In the genomic region with DNA sequence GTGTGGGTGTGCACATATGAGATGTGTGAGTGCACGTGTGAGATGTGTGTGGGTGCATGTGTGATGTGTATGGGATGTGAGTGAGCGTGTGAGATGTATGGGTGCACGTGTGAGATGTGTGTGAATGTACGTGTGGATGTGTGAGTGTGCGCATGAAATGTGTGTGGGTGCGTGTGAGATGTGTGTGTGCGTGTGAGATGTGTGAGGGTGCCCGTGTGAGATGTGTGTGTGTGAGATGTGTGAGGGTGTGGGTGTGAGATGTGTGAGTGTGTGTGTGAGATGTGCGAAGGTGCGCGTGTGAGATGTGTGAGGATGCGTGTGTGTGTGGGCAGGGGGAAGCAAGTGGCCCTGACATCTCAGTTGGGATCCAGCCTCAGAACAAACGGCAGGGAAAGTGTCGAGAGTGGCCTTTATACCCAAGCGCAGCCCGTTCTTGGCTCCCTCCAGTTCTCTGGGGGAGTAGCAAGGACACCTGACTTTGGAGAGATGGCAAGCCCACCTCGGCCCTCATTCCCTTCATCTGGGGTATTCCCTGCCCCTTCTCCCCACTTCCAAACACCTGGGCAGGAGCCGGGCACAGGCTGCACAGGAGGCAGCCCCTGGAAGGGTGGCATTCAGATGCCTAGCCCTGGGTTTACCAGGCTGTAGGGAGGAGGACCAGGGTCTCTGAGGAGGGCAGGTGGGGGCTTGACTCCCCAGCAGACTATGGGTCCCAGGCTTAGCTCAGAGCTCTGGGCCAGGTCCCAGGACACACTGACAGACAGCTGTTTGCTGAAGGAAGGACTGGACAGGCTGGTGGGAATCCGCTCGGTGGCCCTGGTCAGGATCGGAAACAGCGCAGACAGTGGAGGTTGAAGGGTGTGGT, we compare ENCODE assay signal across 12 cellular contexts. TPM values are rescaled to one million over a fixed set of nuclear protein-coding genes. Genes with fewer than 3 reads are reported as not detected.
DNase-seq lines count a peak whose midpoint lies in the region; ATAC-seq and TF ChIP-seq lines count a peak whose summit lies in the region.
"Had no signal": no experiment of that assay in that cellular context is flagged by ENCODE, and none has a peak within 500 bp of the region (broad histone marks: within the 10 kb centered on the region; RNA-seq: fewer than 3 reads in every experiment).

No MANE protein-coding gene starts in this region.

- H3K27ac ChIP-seq in SJCRH30 = no peak overlapping the region

- peaks cover 36% of the 10 kb centered on the region for H3K4me1 ChIP-seq in SJCRH30

- no peak for TF ChIP-seq CTCF in natural killer cell (IDR thresholded peaks at IDR 0.05)

- no peaks in the 10 kb centered on the region for H3K27me3 Mint-ChIP-seq in natural killer cell (ENCODE audit: low read depth in 2 of 2)
- no peaks in the 10 kb centered on the region for H3K27me3 Mint-ChIP-seq in natural killer cell treated with Interleukin-12 subunit alpha and Interleukin-12 subunit beta and Interleukin-15 and Interleukin-18, amount 100 ng/mL, for 72 hours

- DNase-seq in natural killer cell = peak; percentile 6
- no peak for DNase-seq in natural killer cell treated with Interleukin-12 subunit alpha and Interleukin-12 subunit beta and Interleukin-15 and Interleukin-18, amount 100 ng/mL, for 72 hours (ENCODE audit: low spot score)
- peak; percentile 46 for DNase-seq in islet precursor cell
- DNase-seq in sciatic nerve (ENCODE audit: low spot score) = peak; percentile 55
- no peak for DNase-seq in KG1 (lab: John Stamatoyannopoulos, UW)
- DNase-seq in SJCRH30 = no peak
- DNase-seq in iPS-NIHi11 (ENCODE audit: low spot score) = no peak
- DNase-seq: activated CD4-positive, alpha-beta T cell treated with anti-CD3 and anti-CD28 coated beads, Interleukin-2, amount 10 ng/mL, durations not matched to agents 24 days and 14 days; activated naive CD4-positive, alpha-beta T cell treated with anti-CD3 and anti-CD28 coated beads for 36 hours; naive thymus-derived CD8-positive, alpha-beta T cell; NCI-H2081 treated with DMSO at 0.1 percent for 48 hours had no signal

- no peaks in the 10 kb centered on the region for H3K9me3 Mint-ChIP-seq in natural killer cell
- no peaks in the 10 kb centered on the region for H3K9me3 Mint-ChIP-seq in natural killer cell treated with Interleukin-12 subunit alpha and Interleukin-12 subunit beta and Interleukin-15 and Interleukin-18, amount 100 ng/mL, for 72 hours
- H3K9me3 Mint-ChIP-seq: activated CD4-positive, alpha-beta T cell treated with anti-CD3 and anti-CD28 coated beads, Interleukin-2, amount 10 ng/mL, durations not matched to agents 24 days and 14 days; activated naive CD4-positive, alpha-beta T cell treated with anti-CD3 and anti-CD28 coated beads for 36 hours; naive thymus-derived CD8-positive, alpha-beta T cell had no signal

- H3K27me3 ChIP-seq in SJCRH30 = no peaks in the 10 kb centered on the region

- H3K27ac Mint-ChIP-seq in natural killer cell = no peak overlapping the region
- H3K27ac Mint-ChIP-seq in natural killer cell treated with Interleukin-12 subunit alpha and Interleukin-12 subunit beta and Interleukin-15 and Interleukin-18, amount 100 ng/mL, for 72 hours = no peak overlapping the region
- H3K27ac Mint-ChIP-seq: activated CD4-positive, alpha-beta T cell treated with anti-CD3 and anti-CD28 coated beads, Interleukin-2, amount 10 ng/mL, durations not matched to agents 24 days and 14 days; activated naive CD4-positive, alpha-beta T cell treated with anti-CD3 and anti-CD28 coated beads for 36 hours; naive thymus-derived CD8-positive, alpha-beta T cell had no signal

- intact Hi-C loops in natural killer cell (cut with micrococcal nuclease) (loop anchor here (10.0 kb wide), 1 partner anchor 226 kb away; no protein-coding TSS in a partner anchor), sciatic nerve (cut with DNase I) (no loop called here)

- H3K4me3 Mint-ChIP-seq in natural killer cell = no peak overlapping the region
- no peak overlapping the region for H3K4me3 Mint-ChIP-seq in natural killer cell treated with Interleukin-12 subunit alpha and Interleukin-12 subunit beta and Interleukin-15 and Interleukin-18, amount 100 ng/mL, for 72 hours
- H3K4me3 Mint-ChIP-seq: activated CD4-positive, alpha-beta T cell treated with anti-CD3 and anti-CD28 coated beads, Interleukin-2, amount 10 ng/mL, durations not matched to agents 24 days and 14 days; activated naive CD4-positive, alpha-beta T cell treated with anti-CD3 and anti-CD28 coated beads for 36 hours; naive thymus-derived CD8-positive, alpha-beta T cell had no signal

- peaks cover 5% of the 10 kb centered on the region; the same call in 1 of the 2 replicates for H3K36me3 ChIP-seq in SJCRH30

- no peaks in the 10 kb centered on the region for H3K9me3 ChIP-seq in SJCRH30 (replicated peaks)

- no peak overlapping the region for H3K4me3 ChIP-seq in SJCRH30

- ATAC-seq in natural killer cell = no peak
- no peak for ATAC-seq in natural killer cell treated with Interleukin-12 subunit alpha and Interleukin-12 subunit beta and Interleukin-15 and Interleukin-18, amount 100 ng/mL, for 72 hours
- no peak for ATAC-seq in sciatic nerve
- ATAC-seq in HG02623 (IDR thresholded peaks at IDR 0.05; ENCODE audit: unreplicated experiment) = no peak
- ATAC-seq: naive thymus-derived CD8-positive, alpha-beta T cell had no signal

- peaks cover 0 to 5% of the 10 kb centered on the region in 2 donors for H3K4me1 Mint-ChIP-seq in natural killer cell
- H3K4me1 Mint-ChIP-seq in natural killer cell treated with Interleukin-12 subunit alpha and Interleukin-12 subunit beta and Interleukin-15 and Interleukin-18, amount 100 ng/mL, for 72 hours (ENCODE audit: low read depth in 2 of 2) = peaks cover 3 to 5% of the 10 kb centered on the region in 2 donors

- H3K36me3 Mint-ChIP-seq in natural killer cell = no peaks in the 10 kb centered on the region
- H3K36me3 Mint-ChIP-seq in natural killer cell treated with Interleukin-12 subunit alpha and Interleukin-12 subunit beta and Interleukin-15 and Interleukin-18, amount 100 ng/mL, for 72 hours = no peaks in the 10 kb centered on the region
- H3K36me3 Mint-ChIP-seq: naive thymus-derived CD8-positive, alpha-beta T cell had no signal

RNA-seq across cellular contexts. Expression of a gene that starts 31.6 kb away (rescaled TPM):
- total RNA-seq in natural killer cell (10 to 100 TPM; 59.5 to 99.1 (median 66.3) TPM), sciatic nerve (18.8 TPM)
- 100 to 1,000 TPM; 266 to 391 TPM for total RNA-seq in natural killer cell treated with Interleukin-12 subunit alpha and Interleukin-12 subunit beta and Interleukin-15 and Interleukin-18, amount 100 ng/mL, for 72 hours
- total RNA-seq in SJCRH30 (2014; rRNA removed; shearing (Covaris generic)) = 98.8 and 103 TPM in 2 replicates

Comparison
In these comparisons a context has a peak if more than half of its experiments do, and no peak if none do; other contexts are left out.
1. DNase-seq: peak in natural killer cell (single experiment), islet precursor cell (single experiment) and sciatic nerve (single experiment); none in natural killer cell treated with Interleukin-12 subunit alpha and Interleukin-12 subunit beta and Interleukin-15 and Interleukin-18, amount 100 ng/mL, for 72 hours (single experiment), KG1 (single experiment), SJCRH30 (0 of 2) and iPS-NIHi11 (single experiment).